ENCODE assay signal across 8 cellular contexts in the genomic region with DNA sequence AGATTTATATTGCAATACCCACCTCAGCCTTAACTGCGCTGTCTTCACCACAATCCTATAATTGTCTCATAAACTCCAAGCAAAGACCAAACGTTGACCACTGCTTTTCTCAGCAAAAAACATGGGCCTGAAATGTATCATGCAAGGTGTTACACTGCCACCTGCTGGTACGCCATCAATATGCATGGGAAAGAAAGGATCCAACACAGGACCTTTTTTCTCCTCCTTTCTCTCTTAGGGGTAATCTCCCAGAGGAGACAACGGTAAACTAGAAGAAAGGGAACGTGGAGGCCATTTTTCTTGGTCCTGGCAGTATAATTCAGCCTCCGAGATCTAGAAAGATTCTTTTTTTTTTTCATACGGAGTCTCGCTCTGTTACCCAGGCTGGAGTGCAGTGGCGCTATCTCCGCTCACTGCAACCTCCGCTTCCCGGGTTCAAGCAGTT.
DNase-seq lines count a peak whose midpoint lies in the region; ATAC-seq lines count a peak whose summit lies in the region.

No MANE protein-coding gene starts in this region.

- peaks cover 4 to 5% of the 10 kb centered on the region in 2 donors for H3K27me3 Mint-ChIP-seq in CD4-positive, alpha-beta memory T cell

- H3K36me3 Mint-ChIP-seq in CD4-positive, alpha-beta memory T cell = no peaks in the 10 kb centered on the region

- H3K4me1 Mint-ChIP-seq in CD4-positive, alpha-beta memory T cell = peaks cover 18 to 25% (median 21%) of the 10 kb centered on the region in 4 donors

- intact Hi-C loops in CD4-positive, alpha-beta memory T cell (cut with micrococcal nuclease) = loop anchor here (1.0 to 5.0 kb wide), 7 partner anchors 14 to 935 kb away; a partner anchor contains a TSS

- H3K27ac Mint-ChIP-seq in CD4-positive, alpha-beta memory T cell = peak overlapping the region in 5 of 7 donors; percentile 0 to 94 (median 68)

- peak overlapping the region in 3 of 8 donors; percentile 42 to 63 (median 45) for H3K4me3 Mint-ChIP-seq in CD4-positive, alpha-beta memory T cell

- peaks cover 17% of the 10 kb centered on the region for H3K4me1 ChIP-seq in CD4-positive, alpha-beta memory T cell (ENCODE audit: insufficient read depth, low read length)

- no peaks in the 10 kb centered on the region for H3K36me3 ChIP-seq in CD4-positive, alpha-beta memory T cell (ENCODE audit: insufficient read depth, low read length)

- H3K27me3 ChIP-seq in CD4-positive, alpha-beta memory T cell (ENCODE audit: insufficient read depth, low read length) = no peaks in the 10 kb centered on the region

- peak; percentile 78 to 85 (median 82) for DNase-seq in CD4-positive, alpha-beta memory T cell
- peak; percentile 78 for DNase-seq in HT1080 (ENCODE audit: low read depth)
- peak; percentile 76 for DNase-seq in NOMO-1 treated with dmso at 0.1 percent for 144 hours (lab: John Stamatoyannopoulos, UW; ENCODE audit: unreplicated experiment)
- peak; percentile 60 for DNase-seq in activated CD8-positive, alpha-beta memory T cell treated with anti-CD3 and anti-CD28 coated beads, Interleukin-2, amount 50 U/mL, for 1 hour (ENCODE audit: extremely low read depth)
- peak; percentile 73 for DNase-seq in epidermal melanocyte (ENCODE audit: insufficient read length, low spot score)
- peak; percentile 90 for DNase-seq in mucosa of gallbladder (ENCODE audit: low spot score)
- peak; percentile 76 for DNase-seq in stimulated activated CD8-positive, alpha-beta memory T cell treated with anti-CD3 and anti-CD28 coated beads, Interleukin-7, amount 100 ng/mL, for 24 hours (ENCODE audit: low read depth)

- no peak overlapping the region for H3K4me3 ChIP-seq in CD4-positive, alpha-beta memory T cell (ENCODE audit: low read length in 2 of 2)

- no peaks in the 10 kb centered on the region for H3K9me3 Mint-ChIP-seq in CD4-positive, alpha-beta memory T cell

- no peaks in the 10 kb centered on the region for H3K9me3 ChIP-seq in CD4-positive, alpha-beta memory T cell (ENCODE audit: control insufficient read depth in 1 of 2, low read length in 2 of 2)

- POLR2A ChIA-PET in CD4-positive, alpha-beta memory T cell (lab: Charles Lee; ENCODE audit: partially characterized antibody) = interaction anchor here (0.9 to 5.6 kb wide), 10 partner anchors 9 to 131 kb away, joined by 3 to 130 read pairs (median 6); a partner anchor contains a TSS

- peak; percentile 77 for ATAC-seq in GM19463 (IDR thresholded peaks at IDR 0.05; ENCODE audit: unreplicated experiment)

- H3K27ac ChIP-seq in CD4-positive, alpha-beta memory T cell (ENCODE audit: low read depth, low read length) = no peak overlapping the region

- CTCF ChIA-PET in CD4-positive, alpha-beta memory T cell (lab: Charles Lee; ENCODE audit: partially characterized antibody) = interaction anchor here (0.7 to 9.5 kb wide), 31 partner anchors 9 to 877 kb away, joined by 3 to 312 read pairs (median 7); a partner anchor contains a TSS
